In genomic region chr15:82936966-82937647, GRCh38 we compare ENCODE assay signal across 15 cellular contexts. TPM values are rescaled to one million over a fixed set of nuclear protein-coding genes. Genes with fewer than 3 reads are reported as not detected.
DNase-seq lines count a peak whose midpoint lies in the region; ATAC-seq, FAIRE-seq and TF ChIP-seq lines count a peak whose summit lies in the region.
"Had no signal": no experiment of that assay in that cellular context is flagged by ENCODE, and none has a peak within 500 bp of the region (broad histone marks: within the 10 kb centered on the region; RNA-seq: fewer than 3 reads in every experiment).

No MANE protein-coding gene starts in this region.

- peaks cover 14% of the 10 kb centered on the region for H3K4me1 ChIP-seq in HepG2 (ENCODE audit: insufficient read depth, low read length)
- H3K4me1 ChIP-seq: SJSA1 had no signal

- intact Hi-C loops in HepG2 (cut with micrococcal nuclease; ENCODE audit: unreplicated experiment) (no loop called here), Right ventricle myocardium superior (cut with DNase I) (no loop called here)

- TF ChIP-seq EP300 in HepG2 (IDR thresholded peaks at IDR 0.05; ENCODE audit: low read depth in 2 of 2, low read length in 2 of 2) (no peak), HepG2 (CRISPR knock-in tag; IDR thresholded peaks at IDR 0.05; ENCODE audit: borderline replicate concordance) (no peak)

- H3K4me2 ChIP-seq in HepG2 (ENCODE audit: low read depth, low read length), result no peak overlapping the region

- H3K27me3 ChIP-seq in HepG2 (ENCODE audit: control insufficient read depth in 1 of 2, insufficient read depth in 2 of 2, low read length in 2 of 2), result no peaks in the 10 kb centered on the region
- H3K27me3 ChIP-seq: SJSA1 had no signal

- no peak for FAIRE-seq in HepG2 (lab: Jason Lieb, UNC)
- FAIRE-seq: TTC549 had no signal

- CTCF ChIA-PET in HepG2 (lab: Yijun Ruan, JAX; ENCODE audit: low intra/inter-chr PET ratio, low total read pairs), result no interaction called here

- H3K27ac ChIP-seq in HepG2 (ENCODE audit: extremely low read length, insufficient read depth, low read length), result no peak overlapping the region
- H3K27ac ChIP-seq: SJSA1 had no signal

- H4K20me1 ChIP-seq in HepG2 (ENCODE audit: insufficient read depth, low read length), result no peaks in the 10 kb centered on the region; the same call in none of the 2 replicates

- WGBS in HepG2 (ENCODE audit: low lambda C conversion rate), result 60% methylated on average over 4 of the region's 4 CpGs

- no peaks in the 10 kb centered on the region for H3K9me3 ChIP-seq in HepG2 (ENCODE audit: low read length)
- H3K9me3 ChIP-seq: SJSA1 had no signal

- POLR2A ChIA-PET in HepG2 (lab: Yijun Ruan, JAX), result interaction anchor here (1.0 to 1.2 kb wide), 2 partner anchors 17 to 48 kb away, joined by 3 to 4 read pairs; partner anchors contain the start of gene RAMAC

- TF ChIP-seq RAD21 in HepG2 (CRISPR knock-in tag; IDR thresholded peaks at IDR 0.05), result no peak

- TF ChIP-seq POLR2A in HepG2 (IDR thresholded peaks at IDR 0.05; ENCODE audit: insufficient read depth in 1 of 2, low read depth in 2 of 2, low read length in 2 of 2), result no peak

- no peak for TF ChIP-seq CTCF in HepG2 (CRISPR knock-in tag; IDR thresholded peaks at IDR 0.05)

- ATAC-seq in HepG2, result peak; percentile 58
- ATAC-seq in Right ventricle myocardium superior (ENCODE audit: poor library complexity), result no peak
- ATAC-seq in GM18517 (IDR thresholded peaks at IDR 0.05; ENCODE audit: unreplicated experiment), result no peak

- no peak overlapping the region for H3K9ac ChIP-seq in HepG2 (ENCODE audit: insufficient read depth, low read depth, low read length)

- H3K79me2 ChIP-seq in HepG2 (ENCODE audit: insufficient read depth, low read length), result no peaks in the 10 kb centered on the region

- H3K4me3 ChIP-seq in HepG2 (replicated peaks in 1 of 3; ENCODE audit: insufficient read depth in 1 of 3, low read depth in 2 of 3, low read length in 3 of 3), result no peak overlapping the region
- H3K4me3 ChIP-seq: SJSA1 had no signal

- in situ Hi-C loops in HepG2 (cut with HindIII; ENCODE audit: extremely low pct_ligation_motif_present, low pct_unique_long_range_greater_than_20kb), result no loop called here

- DNase-seq in 8988T (peak; percentile 54), HS-5 (ENCODE audit: low read depth) (peak; percentile 65), astrocyte of the hippocampus (ENCODE audit: low read depth, low spot score) (peak; percentile 65), HepG2 (ENCODE audit: low spot score) (peak; percentile 79), globus pallidus (ENCODE audit: low spot score) (no peak), MV-4-11 (lab: John Stamatoyannopoulos, UW) (no peak), Right ventricle myocardium superior (no peak)
- DNase-seq: activated naive CD4-positive, alpha-beta T cell treated with anti-CD3 and anti-CD28 coated beads, Interleukin-2, amount 10 ng/mL, durations not matched to agents 7 days and 5 days; mesenchymal stem cell; NCI-H1694 treated with DMSO at 0.1 percent for 48 hours; NCI-H748 treated with DMSO at 0.1 percent for 48 hours; stimulated activated CD4-positive, alpha-beta T cell treated with anti-CD3 and anti-CD28 coated beads, Interleukin-15, amount 100 ng/mL, for 24 hours had no signal

- BruUV-seq in HepG2 (replicated peaks; lab: Mats Ljungman, UMichigan), result no TSS peak

- no peaks in the 10 kb centered on the region for H3K36me3 ChIP-seq in HepG2 (replicated peaks in 1 of 2; ENCODE audit: control insufficient read depth in 1 of 2, insufficient read depth in 2 of 2, low read length in 2 of 2)
- H3K36me3 ChIP-seq: SJSA1 had no signal

- H2AFZ ChIP-seq in HepG2 (ENCODE audit: low read length), result no peak overlapping the region

TF ChIP-seq in HepG2, 621 proteins besides CTCF, POLR2A, EP300 and RAD21 (continues in another document):
- TF ChIP-seq TEAD3 (CRISPR knock-in tag; optimal IDR thresholded peaks at IDR 0.05; ENCODE audit: borderline replicate concordance) (no peak), MAFF (IDR thresholded peaks at IDR 0.05; ENCODE audit: low read depth, low read length) (peak; percentile 75), ZNF235 (CRISPR knock-in tag; IDR thresholded peaks at IDR 0.05; ENCODE audit: borderline replicate concordance) (no peak), PHF5A (CRISPR knock-in tag; IDR thresholded peaks at IDR 0.05; ENCODE audit: low read depth, unreplicated experiment) (no peak), HOMEZ (CRISPR knock-in tag; IDR thresholded peaks at IDR 0.05; ENCODE audit: low read depth) (no peak), SMARCE1 (IDR thresholded peaks at IDR 0.05; ENCODE audit: borderline replicate concordance) (no peak), STAG1 (CRISPR knock-in tag; IDR thresholded peaks at IDR 0.05) (no peak), HINFP (CRISPR knock-in tag; IDR thresholded peaks at IDR 0.05; ENCODE audit: low read depth) (no peak)

RNA-seq across cellular contexts. Expression of gene HOMER2, which starts 15.4 kb away (rescaled TPM):
- total RNA-seq in HepG2 (2016; rRNA removed; fragmentation: Illumina TruSeq; extraction: Trizol), result 13.3 and 14.1 TPM in 2 replicates
- total RNA-seq in HepG2 (2016; cell fraction: cytosol; rRNA removed; fragmentation: Illumina TruSeq; extraction: Trizol; ENCODE audit: low read depth), result 18.1 and 20.2 TPM in 2 replicates
- total RNA-seq in HepG2 (2016; cell fraction: insoluble cytoplasmic fraction; rRNA removed; fragmentation: Illumina TruSeq; extraction: Trizol), result 13.6 and 13.7 TPM in 2 replicates
- 29.6 and 30.6 TPM in 2 replicates for total RNA-seq in HepG2 (2016; cell fraction: membrane; rRNA removed; fragmentation: Illumina TruSeq; extraction: Trizol)
- 10.4 and 11.0 TPM in 2 replicates for total RNA-seq in HepG2 (2016; cell fraction: nucleus; rRNA removed; fragmentation: Illumina TruSeq; extraction: Trizol)
- 12.9 and 15.7 TPM in 2 replicates for polyA plus RNA-seq in HepG2 (2011; rRNA removed)
- 8.1 and 12.6 TPM in 2 replicates for polyA plus RNA-seq in HepG2 (2011; cell fraction: cytosol; rRNA removed)
- 11.2 and 12.7 TPM in 2 replicates for polyA plus RNA-seq in HepG2 (2011; cell fraction: nucleus; rRNA removed)
- polyA plus RNA-seq in HepG2 (2012), result 11.2 and 11.8 TPM in 2 replicates
- 27.4 and 28.8 TPM in 2 replicates for polyA plus RNA-seq in HepG2 (2016; cell fraction: cytosol; fragmentation: Illumina TruSeq; extraction: Trizol; ENCODE audit: low read depth)
- polyA plus RNA-seq in HepG2 (2016; cell fraction: insoluble cytoplasmic fraction; fragmentation: Illumina TruSeq; extraction: Trizol; ENCODE audit: low read depth), result 11.1 and 15.6 TPM in 2 replicates
- polyA plus RNA-seq in HepG2 (2016; cell fraction: membrane; fragmentation: Illumina TruSeq; extraction: Trizol; ENCODE audit: low read depth), result 34.5 and 36.2 TPM in 2 replicates
- 14.6 and 15.4 TPM in 2 replicates for polyA plus RNA-seq in HepG2 (2016; cell fraction: nucleus; fragmentation: Illumina TruSeq; extraction: Trizol; ENCODE audit: insufficient read depth, low read depth)
- polyA minus RNA-seq in HepG2 (2011; rRNA and poly(A)+ RNA removed; ENCODE audit: low replicate concordance), result 14.3 and 25.3 TPM in 2 replicates
- 12.7 and 18.6 TPM in 2 replicates for polyA minus RNA-seq in HepG2 (2011; cell fraction: cytosol; rRNA and poly(A)+ RNA removed)
- polyA minus RNA-seq in HepG2 (2011; cell fraction: nucleus; rRNA and poly(A)+ RNA removed), result 33.9 and 36.8 TPM in 2 replicates
- total RNA-seq in Right ventricle myocardium superior, result 55.1 TPM

RNA-seq across cellular contexts. Expression of gene RAMAC, which starts 48.9 kb away (rescaled TPM):
- total RNA-seq in HepG2 (2016; rRNA removed; fragmentation: Illumina TruSeq; extraction: Trizol) (45.9 and 71.7 TPM in 2 replicates), Right ventricle myocardium superior (11.8 TPM)
- total RNA-seq in HepG2 (2016; cell fraction: cytosol; rRNA removed; fragmentation: Illumina TruSeq; extraction: Trizol; ENCODE audit: low read depth), result 9.0 and 12.2 TPM in 2 replicates
- 48.3 and 73.9 TPM in 2 replicates for total RNA-seq in HepG2 (2016; cell fraction: insoluble cytoplasmic fraction; rRNA removed; fragmentation: Illumina TruSeq; extraction: Trizol)
- total RNA-seq in HepG2 (2016; cell fraction: membrane; rRNA removed; fragmentation: Illumina TruSeq; extraction: Trizol), result 17.5 and 17.8 TPM in 2 replicates
- total RNA-seq in HepG2 (2016; cell fraction: nucleus; rRNA removed; fragmentation: Illumina TruSeq; extraction: Trizol), result 16.0 and 16.2 TPM in 2 replicates
- 20.3 and 22.2 TPM in 2 replicates for polyA plus RNA-seq in HepG2 (2011; rRNA removed)
- 18.3 and 26.0 TPM in 2 replicates for polyA plus RNA-seq in HepG2 (2011; cell fraction: cytosol; rRNA removed)
- polyA plus RNA-seq in HepG2 (2011; cell fraction: nucleus; rRNA removed), result 2.8 and 4.1 TPM in 2 replicates
- 20.3 and 23.8 TPM in 2 replicates for polyA plus RNA-seq in HepG2 (2012)
- polyA plus RNA-seq in HepG2 (2016; cell fraction: cytosol; fragmentation: Illumina TruSeq; extraction: Trizol; ENCODE audit: low read depth), result 7.3 and 8.8 TPM in 2 replicates
- 67.2 and 70.6 TPM in 2 replicates for polyA plus RNA-seq in HepG2 (2016; cell fraction: insoluble cytoplasmic fraction; fragmentation: Illumina TruSeq; extraction: Trizol; ENCODE audit: low read depth)
- 12.0 and 12.7 TPM in 2 replicates for polyA plus RNA-seq in HepG2 (2016; cell fraction: membrane; fragmentation: Illumina TruSeq; extraction: Trizol; ENCODE audit: low read depth)
- polyA plus RNA-seq in HepG2 (2016; cell fraction: nucleus; fragmentation: Illumina TruSeq; extraction: Trizol; ENCODE audit: insufficient read depth, low read depth), result 23.3 and 25.8 TPM in 2 replicates
- polyA minus RNA-seq in HepG2 (2011; rRNA and poly(A)+ RNA removed; ENCODE audit: low replicate concordance), result 5.7 and 6.7 TPM in 2 replicates
- 11.7 and 12.0 TPM in 2 replicates for polyA minus RNA-seq in HepG2 (2011; cell fraction: cytosol; rRNA and poly(A)+ RNA removed)
- polyA minus RNA-seq in HepG2 (2011; cell fraction: nucleus; rRNA and poly(A)+ RNA removed), result 6.4 and 6.8 TPM in 2 replicates

Comparison
In these comparisons a context has a peak if more than half of its experiments do, and no peak if none do; other contexts are left out.
1. DNase-seq: peak in 8988T (single experiment), HS-5 (single experiment), astrocyte of the hippocampus (single experiment) and HepG2 (single experiment); none in globus pallidus (single experiment), MV-4-11 (single experiment) and Right ventricle myocardium superior (single experiment).